Comparison of ENCODE assay signal across 1 cellular context in genomic region chr12:55927588-55928502, GRCh38.
TF ChIP-seq lines count a peak whose summit lies in the region.

TSS of gene PYM1 (minus strand) at chr12:55927894. CDS start at chr12:55927761, 133 bp downstream.

TF ChIP-seq in GM12878, 131 proteins besides CTCF, POLR2A, EP300 and RAD21 (continued from another document):
- TF ChIP-seq TAF1 (IDR thresholded peaks at IDR 0.05; ENCODE audit: borderline replicate concordance, low read depth, low read length) (peak; percentile 58; the same call in 1 of the 2 replicates), NFXL1 (IDR thresholded peaks at IDR 0.05; ENCODE audit: borderline replicate concordance) (no peak), JUND (IDR thresholded peaks at IDR 0.05; ENCODE audit: low read depth, low read length) (no peak), NBN (IDR thresholded peaks at IDR 0.05) (peak; percentile 31; the same call in 1 of the 2 replicates), E2F4 (IDR thresholded peaks at IDR 0.05; ENCODE audit: low read depth, low read length) (no peak), DPF2 (IDR thresholded peaks at IDR 0.05) (peak; percentile 50; the same call in 1 of the 2 replicates), SREBF2 (IDR thresholded peaks at IDR 0.05; ENCODE audit: low read length) (no peak), ZBED1 (IDR thresholded peaks at IDR 0.05; ENCODE audit: borderline replicate concordance) (0 out of 2 replicates have a peak, but pooled peaks have one; percentile 30), ZBTB33 (IDR thresholded peaks at IDR 0.05) (no peak), NKRF (conservative IDR thresholded peaks at IDR 0.05) (peak; percentile 28), CREB1 (IDR thresholded peaks at IDR 0.05; ENCODE audit: low read depth) (peak; percentile 37; the same call in 1 of the 2 replicates), PBX3 (IDR thresholded peaks at IDR 0.05; ENCODE audit: insufficient replicate concordance, low read depth, low read length) (peak; percentile 60), ZNF217 (IDR thresholded peaks at IDR 0.05) (no peak), BHLHE40 (IDR thresholded peaks at IDR 0.05; ENCODE audit: borderline replicate concordance in 1 of 2, low read depth in 2 of 2, low read length in 1 of 2) (peak in 1 of 2 experiments; percentile 57; a peak in 1 of 4 replicates), SMC3 (IDR thresholded peaks at IDR 0.05; ENCODE audit: borderline replicate concordance, low read length) (no peak), MLLT1 (IDR thresholded peaks at IDR 0.05) (peak; percentile 58; the same call in 1 of the 2 replicates), ATF2 (IDR thresholded peaks at IDR 0.05; ENCODE audit: low read length) (no peak), NFIC (IDR thresholded peaks at IDR 0.05; ENCODE audit: low read depth, low read length) (no peak), MEF2B (IDR thresholded peaks at IDR 0.05; ENCODE audit: partially characterized antibody, poor library complexity, severe bottlenecking) (no peak), ZSCAN29 (IDR thresholded peaks at IDR 0.05) (peak; percentile 87), IKZF2 (IDR thresholded peaks at IDR 0.05) (peak in 1 of 2 experiments; percentile 14; a peak in 1 of 4 replicates), MTA3 (IDR thresholded peaks at IDR 0.05; ENCODE audit: borderline replicate concordance, low read length) (no peak), MTA2 (IDR thresholded peaks at IDR 0.05; ENCODE audit: low read depth) (0 out of 2 replicates have a peak, but pooled peaks have one; percentile 33), IRF4 (IDR thresholded peaks at IDR 0.05; ENCODE audit: low read depth, low read length) (no peak), PKNOX1 (IDR thresholded peaks at IDR 0.05) (peak; percentile 88), RFX5 (IDR thresholded peaks at IDR 0.05; ENCODE audit: low read depth, low read length) (no peak), HDGF (IDR thresholded peaks at IDR 0.05) (no peak), SMAD1 (IDR thresholded peaks at IDR 0.05; ENCODE audit: low read depth, partially characterized antibody) (peak; percentile 48), ZNF207 (IDR thresholded peaks at IDR 0.05; ENCODE audit: borderline replicate concordance) (no peak), WRNIP1 (IDR thresholded peaks at IDR 0.05; ENCODE audit: borderline replicate concordance, low read depth, low read length) (no peak; the same call in 1 of the 2 replicates), SIN3A (IDR thresholded peaks at IDR 0.05; ENCODE audit: low read depth, low read length) (peak; percentile 52; the same call in 1 of the 2 replicates), YY1 (IDR thresholded peaks at IDR 0.05; ENCODE audit: low read depth, low read length) (peak; percentile 77), SUZ12 (IDR thresholded peaks at IDR 0.05; ENCODE audit: unreplicated experiment) (no peak), MYC (IDR thresholded peaks at IDR 0.05; ENCODE audit: insufficient read depth, insufficient read length, insufficient replicate concordance, low read length, severe bottlenecking) (no peak), RCOR1 (conservative IDR thresholded peaks at IDR 0.05; ENCODE audit: low read depth, low read length) (0 out of 2 replicates have a peak, but pooled peaks have one; percentile 74)
TF ChIP-seq in GM12878: peak in this region for 33.
